In the genomic region with DNA sequence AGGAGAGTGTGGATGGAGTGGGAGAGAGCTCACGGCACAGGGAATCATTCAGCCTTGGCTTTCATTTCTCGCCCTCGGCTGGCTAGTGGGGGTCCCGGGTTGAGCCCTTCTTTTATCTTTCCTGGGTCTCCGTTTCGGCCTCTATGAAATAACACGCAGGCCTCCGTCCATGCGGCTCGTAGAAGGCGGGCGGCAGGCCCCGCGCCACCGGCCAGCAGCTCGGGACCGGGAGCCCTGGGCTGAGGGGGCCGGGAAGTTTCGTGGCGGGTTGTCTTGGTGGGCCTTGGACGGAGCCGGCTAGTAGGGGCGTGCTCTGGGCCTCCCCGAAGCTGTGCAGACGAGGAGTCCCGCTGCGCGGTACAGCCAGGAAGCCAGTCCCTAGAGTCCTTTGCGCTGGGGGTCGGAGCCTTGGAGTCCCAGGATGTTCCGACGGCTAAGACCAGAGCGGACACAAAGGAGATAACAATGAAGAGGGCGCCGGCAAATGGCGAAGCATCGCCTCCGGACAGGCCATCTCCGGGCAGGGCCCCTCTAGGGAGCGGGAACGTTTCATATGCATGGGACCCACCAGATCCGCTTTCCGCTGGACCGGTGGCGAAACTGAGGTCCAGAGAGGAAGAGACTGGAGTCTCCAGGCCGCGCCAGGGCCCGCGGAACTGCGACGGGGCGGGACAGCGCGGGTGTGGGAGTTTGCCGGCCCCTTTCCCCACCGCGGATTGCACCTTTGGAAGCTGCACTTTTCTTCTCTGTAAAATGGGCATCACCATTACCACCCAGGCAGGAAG, we compare ENCODE assay signal across 8 cellular contexts. TPM values are rescaled to one million over a fixed set of nuclear protein-coding genes. Genes with fewer than 3 reads are reported as not detected.
DNase-seq lines count a peak whose midpoint lies in the region; ATAC-seq and TF ChIP-seq lines count a peak whose summit lies in the region.

No MANE protein-coding gene starts in this region.

- H3K4me1 ChIP-seq in subcutaneous abdominal adipose tissue (ENCODE audit: control insufficient read depth in 5 of 5, insufficient read depth in 5 of 5, low read length in 5 of 5) = peaks cover 4 to 57% (median 51%) of the 10 kb centered on the region in 5 donors
- peaks cover 7% of the 10 kb centered on the region for H3K4me1 ChIP-seq in PC-9 (replicated peaks; ENCODE audit: insufficient read depth)

- CTCF ChIA-PET in activated CD4-positive, alpha-beta T cell treated with anti-CD3 and anti-CD28 coated beads for 36 hours (lab: Charles Lee) = interaction anchor here (0.6 to 4.1 kb wide), 16 partner anchors 11 to 901 kb away, joined by 3 to 37 read pairs (median 3); no protein-coding TSS in a partner anchor
- CTCF ChIA-PET in PC-9 (lab: Charles Lee) = interaction anchor here (0.6 to 0.7 kb wide), 6 partner anchors 16 to 1898 kb away, joined by 3 to 9 read pairs (median 3); no protein-coding TSS in a partner anchor

- H3K4me2 ChIP-seq in PC-9 = no peak overlapping the region

- H3K4me3 ChIP-seq in subcutaneous abdominal adipose tissue (ENCODE audit: low read depth in 1 of 5, low read length in 5 of 5) (peak overlapping the region; percentile 63 to 77 (median 64)), PC-9 (no peak overlapping the region)

- peaks cover 44% of the 10 kb centered on the region for H3K27me3 Mint-ChIP-seq in activated CD4-positive, alpha-beta T cell treated with anti-CD3 and anti-CD28 coated beads for 36 hours
- H3K27me3 Mint-ChIP-seq in activated T-helper 2 cell treated with anti-CD3 and anti-CD28 coated beads, Interferon-gamma antibody, Interleukin-2, Interleukin-4, amounts not matched to agents 10 μg/mL and 5 μg/mL and 100 μg/mL, durations not matched to agents 14 hours and 24 hours and 36 hours (ENCODE audit: low read depth) = peaks cover 70% of the 10 kb centered on the region
- H3K27me3 Mint-ChIP-seq in immature natural killer cell (ENCODE audit: low read depth in 3 of 3) = peaks cover 44 to 62% (median 58%) of the 10 kb centered on the region in 3 donors

- TF ChIP-seq CTCF in PC-9 (conservative IDR thresholded peaks at IDR 0.05) = no peak

- intact Hi-C loops in activated CD4-positive, alpha-beta T cell treated with anti-CD3 and anti-CD28 coated beads for 36 hours (cut with DNase I, micrococcal nuclease) = loop anchor here (1.0 to 10.0 kb wide), 9 partner anchors 52 to 1133 kb away; partner anchors contain the start of genes C15orf61 (in 1 of the 2) and SMAD6 (in 1 of the 2)
- intact Hi-C loops in activated T-helper 2 cell treated with anti-CD3 and anti-CD28 coated beads, Interferon-gamma antibody, Interleukin-2, Interleukin-4, amounts not matched to agents 10 μg/mL and 5 μg/mL and 100 μg/mL, durations not matched to agents 14 hours and 24 hours and 36 hours (cut with micrococcal nuclease) = loop anchor here (1.0 to 10.0 kb wide), 4 partner anchors 333 to 888 kb away; no protein-coding TSS in a partner anchor
- intact Hi-C loops in PC-9 (cut with micrococcal nuclease; ENCODE audit: unreplicated experiment) = loop anchor here (1.0 to 10.0 kb wide), 9 partner anchors 293 to 951 kb away; partner anchors contain the start of genes C15orf61 and MAP2K5

- H3K36me3 Mint-ChIP-seq in activated CD4-positive, alpha-beta T cell treated with anti-CD3 and anti-CD28 coated beads for 36 hours (ENCODE audit: low read depth) = peaks cover 3% of the 10 kb centered on the region
- no peaks in the 10 kb centered on the region for H3K36me3 Mint-ChIP-seq in activated T-helper 2 cell treated with anti-CD3 and anti-CD28 coated beads, Interferon-gamma antibody, Interleukin-2, Interleukin-4, amounts not matched to agents 10 μg/mL and 5 μg/mL and 100 μg/mL, durations not matched to agents 14 hours and 24 hours and 36 hours (ENCODE audit: low read depth)
- H3K36me3 Mint-ChIP-seq in immature natural killer cell = no peaks in the 10 kb centered on the region

- H3K27me3 ChIP-seq in subcutaneous abdominal adipose tissue (ENCODE audit: control insufficient read depth in 5 of 5, insufficient read depth in 4 of 5, low read length in 5 of 5) = peaks cover 40 to 51% (median 48%) of the 10 kb centered on the region in 5 donors
- no peaks in the 10 kb centered on the region; the same call in 1 of the 2 replicates for H3K27me3 ChIP-seq in PC-9 (ENCODE audit: insufficient read depth, low read depth)

- no peaks in the 10 kb centered on the region for H3K9me3 ChIP-seq in subcutaneous abdominal adipose tissue (ENCODE audit: control insufficient read depth in 5 of 5, low read length in 5 of 5)
- no peaks in the 10 kb centered on the region for H3K9me3 ChIP-seq in PC-9 (ENCODE audit: insufficient read depth, low read depth)

- no peaks in the 10 kb centered on the region for H3K9me2 ChIP-seq in PC-9 (ENCODE audit: insufficient read depth)

- peak overlapping the region in 4 of 5 donors; percentile 56 to 77 (median 68) for H3K9ac ChIP-seq in subcutaneous abdominal adipose tissue (ENCODE audit: low read length in 5 of 5)

- no peak overlapping the region for H3K27ac Mint-ChIP-seq in activated CD4-positive, alpha-beta T cell treated with anti-CD3 and anti-CD28 coated beads for 36 hours
- H3K27ac Mint-ChIP-seq in activated T-helper 2 cell treated with anti-CD3 and anti-CD28 coated beads, Interferon-gamma antibody, Interleukin-2, Interleukin-4, amounts not matched to agents 10 μg/mL and 5 μg/mL and 100 μg/mL, durations not matched to agents 14 hours and 24 hours and 36 hours = no peak overlapping the region
- no peak overlapping the region for H3K27ac Mint-ChIP-seq in immature natural killer cell

- no TSS peak for BruUV-seq in PC-9 (replicated peaks; lab: Mats Ljungman, UMichigan)

- H3K36me3 ChIP-seq in subcutaneous abdominal adipose tissue (ENCODE audit: control insufficient read depth in 5 of 5, insufficient read depth in 5 of 5, low read length in 5 of 5) (no peaks in the 10 kb centered on the region), PC-9 (ENCODE audit: low read depth) (no peaks in the 10 kb centered on the region)

- no peak overlapping the region for H2AFZ ChIP-seq in PC-9

- POLR2A ChIA-PET in activated CD4-positive, alpha-beta T cell treated with anti-CD3 and anti-CD28 coated beads for 36 hours (lab: Charles Lee) = no interaction called here
- POLR2A ChIA-PET in PC-9 (lab: Charles Lee; ENCODE audit: unreplicated experiment) = interaction anchor here (0.7 kb wide), 1 partner anchor 332 kb away, joined by 6 read pairs; no protein-coding TSS in a partner anchor

- DNase-seq in activated CD4-positive, alpha-beta T cell treated with anti-CD3 and anti-CD28 coated beads for 36 hours = peak; percentile 23
- no peak for DNase-seq in activated CD4-positive, alpha-beta T cell treated with anti-CD3 and anti-CD28 coated beads, Interleukin-2, amount 50 U/mL, for 4 hours
- no peak for DNase-seq in activated T-helper 2 cell treated with anti-CD3 and anti-CD28 coated beads, Interferon-gamma antibody, Interleukin-2, Interleukin-4, amounts not matched to agents 10 μg/mL and 5 μg/mL and 100 μg/mL, durations not matched to agents 14 hours and 24 hours and 36 hours (ENCODE audit: low spot score)
- DNase-seq in immature natural killer cell (peak in 2 of 3 donors; percentile 18 to 23), PC-9 (no peak), NCI-H345 (lab: John Stamatoyannopoulos, UW) (no peak), NOMO-1 treated with dmso at 0.1 percent for 144 hours (lab: John Stamatoyannopoulos, UW; ENCODE audit: unreplicated experiment) (no peak)

- peak overlapping the region; percentile 55 for H3K4me3 Mint-ChIP-seq in activated CD4-positive, alpha-beta T cell treated with anti-CD3 and anti-CD28 coated beads for 36 hours
- peak overlapping the region; percentile 52 for H3K4me3 Mint-ChIP-seq in activated T-helper 2 cell treated with anti-CD3 and anti-CD28 coated beads, Interferon-gamma antibody, Interleukin-2, Interleukin-4, amounts not matched to agents 10 μg/mL and 5 μg/mL and 100 μg/mL, durations not matched to agents 14 hours and 24 hours and 36 hours (ENCODE audit: low read depth)
- H3K4me3 Mint-ChIP-seq in immature natural killer cell = peak overlapping the region; percentile 81 to 89 (median 85)

- H3K9me3 Mint-ChIP-seq in activated CD4-positive, alpha-beta T cell treated with anti-CD3 and anti-CD28 coated beads for 36 hours (ENCODE audit: low read depth) = no peaks in the 10 kb centered on the region
- H3K9me3 Mint-ChIP-seq in activated T-helper 2 cell treated with anti-CD3 and anti-CD28 coated beads, Interferon-gamma antibody, Interleukin-2, Interleukin-4, amounts not matched to agents 10 μg/mL and 5 μg/mL and 100 μg/mL, durations not matched to agents 14 hours and 24 hours and 36 hours = no peaks in the 10 kb centered on the region
- H3K9me3 Mint-ChIP-seq in immature natural killer cell = peaks cover 0 to 2% (median 0%) of the 10 kb centered on the region in 6 donors

- H4K20me1 ChIP-seq in PC-9 (ENCODE audit: insufficient read depth) = no peaks in the 10 kb centered on the region

- peaks cover 8% of the 10 kb centered on the region; the same call in 1 of the 2 replicates for H3F3A ChIP-seq in PC-9 (ENCODE audit: insufficient read depth, low read depth)

- H3K4me1 Mint-ChIP-seq in activated CD4-positive, alpha-beta T cell treated with anti-CD3 and anti-CD28 coated beads for 36 hours = peaks cover 33% of the 10 kb centered on the region
- peaks cover 26% of the 10 kb centered on the region for H3K4me1 Mint-ChIP-seq in activated T-helper 2 cell treated with anti-CD3 and anti-CD28 coated beads, Interferon-gamma antibody, Interleukin-2, Interleukin-4, amounts not matched to agents 10 μg/mL and 5 μg/mL and 100 μg/mL, durations not matched to agents 14 hours and 24 hours and 36 hours (ENCODE audit: low read depth)
- peaks cover 54 to 65% of the 10 kb centered on the region in 2 donors for H3K4me1 Mint-ChIP-seq in immature natural killer cell

- no peaks in the 10 kb centered on the region for H3K79me2 ChIP-seq in PC-9 (ENCODE audit: low read depth)

- H3K27ac ChIP-seq in subcutaneous abdominal adipose tissue (ENCODE audit: low read depth, low read length) (no peak overlapping the region), PC-9 (no peak overlapping the region)

- no peak for ATAC-seq in activated CD4-positive, alpha-beta T cell treated with anti-CD3 and anti-CD28 coated beads for 36 hours

RNA-seq across cellular contexts. Expression of gene RNU6-1, which starts 4.3 kb away (rescaled TPM):
- total RNA-seq in activated CD4-positive, alpha-beta T cell treated with anti-CD3 and anti-CD28 coated beads for 36 hours = not detected
- total RNA-seq in activated T-helper 2 cell treated with anti-CD3 and anti-CD28 coated beads, Interferon-gamma antibody, Interleukin-2, Interleukin-4, amounts not matched to agents 10 μg/mL and 5 μg/mL and 100 μg/mL, durations not matched to agents 14 hours and 24 hours and 36 hours = not detected in 2 replicates
- polyA plus RNA-seq in immature natural killer cell = not detected
- not detected in 2 replicates for total RNA-seq in PC-9 (2021)

RNA-seq across cellular contexts. Expression of gene SKOR1, which starts 10.2 kb away (rescaled TPM):
- under 1 TPM; 0.16 to 0.18 TPM for total RNA-seq in activated CD4-positive, alpha-beta T cell treated with anti-CD3 and anti-CD28 coated beads for 36 hours
- total RNA-seq in activated T-helper 2 cell treated with anti-CD3 and anti-CD28 coated beads, Interferon-gamma antibody, Interleukin-2, Interleukin-4, amounts not matched to agents 10 μg/mL and 5 μg/mL and 100 μg/mL, durations not matched to agents 14 hours and 24 hours and 36 hours = 0.09 and 0.21 TPM in 2 replicates
- under 1 TPM in 1 of 3 donors, not detected in 2; 0.08 TPM for polyA plus RNA-seq in immature natural killer cell
- total RNA-seq in PC-9 (2021) = 0.13 and 0.40 TPM in 2 replicates

Comparison
In these comparisons a context has a peak if more than half of its experiments do, and no peak if none do; other contexts are left out.
1. DNase-seq: peak in activated CD4-positive, alpha-beta T cell treated with anti-CD3 and anti-CD28 coated beads for 36 hours (single experiment) and immature natural killer cell (2 of 3); none in activated CD4-positive, alpha-beta T cell treated with anti-CD3 and anti-CD28 coated beads, Interleukin-2, amount 50 U/mL, for 4 hours (0 of 2), activated T-helper 2 cell treated with anti-CD3 and anti-CD28 coated beads, Interferon-gamma antibody, Interleukin-2, Interleukin-4, amounts not matched to agents 10 μg/mL and 5 μg/mL and 100 μg/mL, durations not matched to agents 14 hours and 24 hours and 36 hours (single experiment), PC-9 (0 of 2), NCI-H345 (single experiment) and NOMO-1 treated with dmso at 0.1 percent for 144 hours (single experiment).
2. Peak in every context shown above with its lines, with median percentiles within 50 percentile points of each other: H3K4me3 Mint-ChIP-seq.